Comparison of ENCODE assay signal across 23 cellular contexts in the genomic region with DNA sequence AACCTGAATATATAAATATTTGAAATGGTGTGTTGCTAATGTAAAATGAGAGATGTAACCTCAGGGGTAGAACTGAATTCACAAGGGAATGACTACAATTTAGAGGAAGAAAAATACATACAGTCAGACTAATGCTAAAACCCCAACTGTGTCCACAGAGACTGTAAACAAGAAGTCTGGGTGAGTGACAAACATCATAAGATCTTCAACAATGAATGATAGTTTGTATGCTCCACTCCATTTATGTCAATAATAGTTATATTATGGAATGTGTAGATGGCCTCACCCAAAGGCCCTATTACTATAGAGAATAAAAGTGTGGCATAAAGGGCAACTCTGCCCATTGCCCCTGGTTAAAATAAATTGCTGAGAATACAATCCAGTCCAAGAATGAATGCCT.
"Had no signal": no experiment of that assay in that cellular context is flagged by ENCODE, and none has a peak within 500 bp of the region (broad histone marks: within the 10 kb centered on the region; RNA-seq: fewer than 3 reads in every experiment).

No MANE protein-coding gene starts in this region.

- H3K9me3 ChIP-seq: esophagus muscularis mucosa, gastrocnemius medialis, left lung, lower lobe of right lung, mucosa of descending colon had no signal

- H3K79me2 ChIP-seq: hepatocyte had no signal

- H3K4me2 ChIP-seq: hepatocyte had no signal

- H3K4me1 Mint-ChIP-seq: immature natural killer cell had no signal

- H3K9me3 Mint-ChIP-seq: immature natural killer cell, mesothelial cell of epicardium, naive B cell had no signal

- H3K27ac Mint-ChIP-seq: immature natural killer cell, mesothelial cell of epicardium, naive B cell had no signal

- ATAC-seq: foreskin keratinocyte, gastrocnemius medialis, left cardiac atrium, left lung, left ventricle myocardium superior, lower lobe of right lung, mucosa of descending colon had no signal

- H3K4me3 Mint-ChIP-seq: immature natural killer cell, mesothelial cell of epicardium, naive B cell had no signal

- H3K4me3 ChIP-seq: coronary artery, dorsolateral prefrontal cortex, esophagus muscularis mucosa, gastrocnemius medialis, hepatocyte, left lung, lower lobe of right lung, mucosa of descending colon had no signal

- H2AFZ ChIP-seq: hepatocyte had no signal

- DNase-seq: dermis blood vessel endothelial cell; dorsolateral prefrontal cortex; effector CD4-positive, alpha-beta T cell; effector memory CD4-positive, alpha-beta T cell; gastrocnemius medialis; glutamatergic neuron; head of caudate nucleus; hypothalamus; immature natural killer cell; islet precursor cell; kidney; left cardiac atrium; left lung; left ventricle myocardium superior; lower lobe of right lung; mesenchymal stem cell; mucosa of descending colon; naive B cell had no signal

- H3K4me1 ChIP-seq: esophagus muscularis mucosa, foreskin keratinocyte, gastrocnemius medialis, left lung, lower lobe of right lung had no signal

- H3K36me3 Mint-ChIP-seq: immature natural killer cell, mesothelial cell of epicardium, naive B cell had no signal

- H3K27me3 ChIP-seq: dorsolateral prefrontal cortex, esophagus muscularis mucosa, gastrocnemius medialis, hepatocyte, left lung had no signal

- H3K36me3 ChIP-seq: esophagus muscularis mucosa, gastrocnemius medialis, left lung, lower lobe of right lung had no signal

- H3K27ac ChIP-seq: coronary artery, dorsolateral prefrontal cortex, esophagus muscularis mucosa, foreskin keratinocyte, gastrocnemius medialis, hepatocyte, left lung, lower lobe of right lung had no signal

- H3K27me3 Mint-ChIP-seq: naive B cell had no signal
